9 cellular contexts compared by ENCODE assay signal in the genomic region with DNA sequence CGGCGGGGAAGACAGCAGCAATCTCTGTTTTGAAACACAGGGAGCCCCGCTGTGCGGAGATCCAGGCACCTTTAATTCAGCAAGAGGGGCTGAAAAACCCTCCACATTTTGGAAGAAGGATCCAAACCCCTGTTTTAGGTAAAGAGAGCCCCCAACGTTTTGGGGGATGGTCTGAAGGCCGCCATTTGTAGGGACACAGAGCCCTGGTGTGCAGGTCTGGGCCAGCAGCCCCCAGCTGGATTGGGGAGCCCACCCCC. TPM values are rescaled to one million over a fixed set of nuclear protein-coding genes. Genes with fewer than 3 reads are reported as not detected.
A peak's percentile ranks its signal among the peaks of the same experiment; 100 is the strongest.
DNase-seq lines count a peak whose midpoint lies in the region; ATAC-seq, FAIRE-seq and TF ChIP-seq lines count a peak whose summit lies in the region.
"Had no signal": no experiment of that assay in that cellular context is flagged by ENCODE, and none has a peak within 500 bp of the region (broad histone marks: within the 10 kb centered on the region; RNA-seq: fewer than 3 reads in every experiment).

No MANE protein-coding gene starts in this region.

- H3K36me3 Mint-ChIP-seq in Caco-2 (ENCODE audit: insufficient read depth, unreplicated experiment) = peaks cover 19% of the 10 kb centered on the region

- H3K27me3 Mint-ChIP-seq in Caco-2 (ENCODE audit: insufficient read depth, unreplicated experiment) = no peaks in the 10 kb centered on the region

- H3K9me3 Mint-ChIP-seq in Caco-2 (ENCODE audit: unreplicated experiment) = no peaks in the 10 kb centered on the region

- H3K9me3 ChIP-seq in Caco-2 (no peaks in the 10 kb centered on the region), Peyer's patch (no peaks in the 10 kb centered on the region), pancreas (no peaks in the 10 kb centered on the region)

- H3K27ac ChIP-seq in Peyer's patch = peak overlapping the region; percentile 94 to 97 (median 96)
- peak overlapping the region; percentile 76 to 97 (median 94) for H3K27ac ChIP-seq in pancreas

- peak overlapping the region; percentile 87 for H3K27ac Mint-ChIP-seq in Caco-2 (ENCODE audit: unreplicated experiment)

- TF ChIP-seq POLR2A in Peyer's patch (IDR thresholded peaks at IDR 0.05) = no peak

- H3K4me1 Mint-ChIP-seq in Caco-2 (ENCODE audit: low read depth, unreplicated experiment) = peaks cover 15% of the 10 kb centered on the region

- CTCF ChIA-PET in Caco-2 (lab: Charles Lee) = interaction anchor here (0.6 to 2.5 kb wide), 2 partner anchors 18 to 69 kb away, joined by 3 to 20 read pairs; no protein-coding TSS in a partner anchor

- H3K4me3 Mint-ChIP-seq in Caco-2 (ENCODE audit: unreplicated experiment) = peak overlapping the region; percentile 85

- BruUV-seq in Caco-2 (replicated peaks; lab: Mats Ljungman, UMichigan) = TSS peak; percentile 34

- H3K4me3 ChIP-seq in Caco-2 (ENCODE audit: low read depth, low read length) (peak overlapping the region; percentile 53), Peyer's patch (peak overlapping the region in 2 of 4 donors; percentile 63 to 82), epithelial cell of esophagus (ENCODE audit: low read length) (peak overlapping the region; percentile 69), pancreas (peak overlapping the region in 2 of 4 donors; percentile 63 to 84)

- H3K27me3 ChIP-seq in Caco-2 (replicated peaks; ENCODE audit: control insufficient read depth, insufficient read depth, low read length) = no peaks in the 10 kb centered on the region
- no peaks in the 10 kb centered on the region for H3K27me3 ChIP-seq in Peyer's patch
- no peaks in the 10 kb centered on the region for H3K27me3 ChIP-seq in pancreas

- POLR2A ChIA-PET in Caco-2 (lab: Charles Lee) = interaction anchor here (0.9 to 2.5 kb wide), 2 partner anchors 10 to 14 kb away, joined by 4 to 36 read pairs; a partner anchor contains a TSS

- peaks cover 25% of the 10 kb centered on the region for H3K4me1 ChIP-seq in Caco-2
- H3K4me1 ChIP-seq in Peyer's patch = peaks cover 10 to 56% (median 24%) of the 10 kb centered on the region in 4 donors
- H3K4me1 ChIP-seq in pancreas = peaks cover 5 to 29% (median 21%) of the 10 kb centered on the region in 3 donors

- WGBS in pancreas, 2 donors = 56 to 59% methylated on average over 6 of the region's 6 CpGs

- TF ChIP-seq CTCF in Caco-2 (IDR thresholded peaks at IDR 0.05; ENCODE audit: insufficient read depth in 1 of 2, low read depth in 1 of 2, low read length in 1 of 2, severe bottlenecking in 1 of 2, unreplicated experiment in 1 of 2) (no peak), Peyer's patch (IDR thresholded peaks at IDR 0.05) (no peak), epithelial cell of esophagus (IDR thresholded peaks at IDR 0.05; ENCODE audit: insufficient read depth, low read depth, low read length, missing control alignments) (no peak), pancreas (IDR thresholded peaks at IDR 0.05) (no peak)

- DNase-seq in Caco-2 = no peak
- no peak for DNase-seq in Peyer's patch
- no peak for DNase-seq in epithelial cell of esophagus (ENCODE audit: low read depth)
- no peak for DNase-seq in pancreas
- DNase-seq in frontal cortex (ENCODE audit: low spot score in 2 of 2) = no peak

- no peak for ATAC-seq in pancreas
- no peak for ATAC-seq in GM18517 (IDR thresholded peaks at IDR 0.05; ENCODE audit: unreplicated experiment)
- ATAC-seq in HG03439 (IDR thresholded peaks at IDR 0.05; ENCODE audit: unreplicated experiment) = no peak
- no peak for ATAC-seq in GM19397 (IDR thresholded peaks at IDR 0.05; ENCODE audit: unreplicated experiment)

- intact Hi-C loops in Caco-2 (cut with micrococcal nuclease; ENCODE audit: unreplicated experiment) = loop anchor here (5.0 kb wide), 1 partner anchor 57 kb away; a partner anchor contains a TSS
- intact Hi-C loops in pancreas (cut with DNase I) = no loop called here

- H3K36me3 ChIP-seq in Caco-2 (ENCODE audit: control insufficient read depth, insufficient read depth, low read length) = no peaks in the 10 kb centered on the region
- no peaks in the 10 kb centered on the region for H3K36me3 ChIP-seq in Peyer's patch
- H3K36me3 ChIP-seq in pancreas = no peaks in the 10 kb centered on the region

- FAIRE-seq in pancreas (lab: Jason Lieb, UNC) (no peak), frontal cortex (lab: Jason Lieb, UNC) (no peak)

RNA-seq across cellular contexts. Expression of a gene that starts 3.5 kb away (rescaled TPM):
- 74.2 and 80.4 TPM in 2 replicates for total RNA-seq in Caco-2 (2022)
- total RNA-seq in Peyer's patch = 100 to 1,000 TPM; 193 to 379 (median 285) TPM
- total RNA-seq in pancreas = 10 to 100 TPM; 37.7 to 60.9 (median 49.0) TPM
- polyA plus RNA-seq in pancreas = 100 to 1,000 TPM; 268 to 300 TPM
- total RNA-seq in frontal cortex = 14.3 TPM

RNA-seq across cellular contexts. Expression of a gene that starts 12.5 kb away (rescaled TPM):
- total RNA-seq in Caco-2 (2022) = 16.4 and 19.4 TPM in 2 replicates
- total RNA-seq in Peyer's patch = 100 to 1,000 TPM; 111 to 324 (median 152) TPM
- 100 to 1,000 TPM in 2 of 6 donors, 10 to 100 TPM in 4; 41.6 to 109 (median 70.7) TPM for total RNA-seq in pancreas
- 100 to 1,000 TPM; 172 to 206 TPM for polyA plus RNA-seq in pancreas
- total RNA-seq in frontal cortex = 16.3 TPM

RNA-seq across cellular contexts. Expression of a gene that starts 22.8 kb away (rescaled TPM):
- total RNA-seq in Caco-2 (2022) = 265 and 285 TPM in 2 replicates
- total RNA-seq in Peyer's patch = 100 to 1,000 TPM; 150 to 461 (median 375) TPM
- total RNA-seq in pancreas = 100 to 1,000 TPM in 4 of 6 donors, 10 to 100 TPM in 2; 77.5 to 109 (median 103) TPM
- 100 to 1,000 TPM in 1 of 2 donors, 10 to 100 TPM in 1; 75.8 to 172 TPM for polyA plus RNA-seq in pancreas
- 208 TPM for total RNA-seq in frontal cortex

RNA-seq across cellular contexts. Expression of a gene that starts 23.0 kb away (rescaled TPM):
- total RNA-seq in Caco-2 (2022) (23.9 and 25.9 TPM in 2 replicates), Peyer's patch (not detected), pancreas (1 to 10 TPM in 5 of 6 donors, under 1 TPM in 1; 0.90 to 3.9 (median 2.1) TPM), frontal cortex (0.82 TPM)
- polyA plus RNA-seq in pancreas = 1 to 10 TPM; 1.3 to 2.0 TPM
- total RNA-seq: kidney epithelial cell had no signal

RNA-seq across cellular contexts. Expression of a gene that starts 27.2 kb away (rescaled TPM):
- total RNA-seq in Caco-2 (2022) (0.27 TPM in 1 of 2 replicates, not detected in the other), Peyer's patch (10 to 100 TPM in 3 of 4 donors, not detected in 1; 20.5 to 82.0 (median 40.6) TPM), pancreas (not detected), frontal cortex (not detected)
- polyA plus RNA-seq in pancreas = not detected
- total RNA-seq: kidney epithelial cell had no signal
